In genomic region chr20:47274449-47275108, GRCh38 we compare ENCODE assay signal across 8 cellular contexts.
A peak's percentile ranks its signal among the peaks of the same experiment; 100 is the strongest.
DNase-seq lines count a peak whose midpoint lies in the region; ATAC-seq and TF ChIP-seq lines count a peak whose summit lies in the region.

No MANE protein-coding gene starts in this region.

- no peaks in the 10 kb centered on the region for H3K36me3 Mint-ChIP-seq in activated naive CD8-positive, alpha-beta T cell

- peak overlapping the region; percentile 75 for H3K4me3 Mint-ChIP-seq in activated naive CD8-positive, alpha-beta T cell

- no peak overlapping the region for H3K9ac ChIP-seq in KMS-11

- no peaks in the 10 kb centered on the region for H3K36me3 ChIP-seq in KMS-11 (ENCODE audit: insufficient read depth)

- no peak overlapping the region for H3K4me3 ChIP-seq in KMS-11 (IDR thresholded peaks at IDR 0.05; ENCODE audit: insufficient read depth, low read depth, low read length)

- DNase-seq in Daoy (ENCODE audit: low read depth) = peak; percentile 81
- DNase-seq in left cardiac atrium = no peak
- DNase-seq in smooth muscle cell of the brain vasculature (ENCODE audit: low read depth, low spot score) = peak; percentile 82
- DNase-seq in DMS114 treated with DMSO at 0.1 percent for 48 hours (lab: John Stamatoyannopoulos, UW; ENCODE audit: unreplicated experiment) = no peak
- no peak for DNase-seq in NCI-H2227 (lab: John Stamatoyannopoulos, UW; ENCODE audit: unreplicated experiment)

- peak overlapping the region; percentile 10; the same call in 1 of the 2 replicates for H3K4me2 ChIP-seq in KMS-11

- H3K27ac Mint-ChIP-seq in activated naive CD8-positive, alpha-beta T cell = peak overlapping the region; percentile 98

- H3K4me1 ChIP-seq in KMS-11 (ENCODE audit: low read depth, poor library complexity, severe bottlenecking) = peaks cover 28% of the 10 kb centered on the region

- no peak for TF ChIP-seq CTCF in KMS-11 (conservative IDR thresholded peaks at IDR 0.05; ENCODE audit: low read depth, low read length)

- peak; percentile 72 for ATAC-seq in GM21717 (IDR thresholded peaks at IDR 0.05; ENCODE audit: unreplicated experiment)
- ATAC-seq in left cardiac atrium = peak; percentile 17 to 85

- no peaks in the 10 kb centered on the region for H3K27me3 ChIP-seq in KMS-11 (ENCODE audit: insufficient read depth, low read depth)

- H3K9me3 Mint-ChIP-seq in activated naive CD8-positive, alpha-beta T cell (ENCODE audit: low read depth) = no peaks in the 10 kb centered on the region

- no peaks in the 10 kb centered on the region for H3K27me3 Mint-ChIP-seq in activated naive CD8-positive, alpha-beta T cell

- H4K20me1 ChIP-seq in KMS-11 (ENCODE audit: insufficient read depth) = no peaks in the 10 kb centered on the region

- no peaks in the 10 kb centered on the region for H3K79me2 ChIP-seq in KMS-11 (ENCODE audit: insufficient read depth, low read depth)

- peaks cover 49% of the 10 kb centered on the region for H3K4me1 Mint-ChIP-seq in activated naive CD8-positive, alpha-beta T cell (ENCODE audit: low read depth)

- peak overlapping the region; percentile 30 for H3K27ac ChIP-seq in KMS-11

- H2AFZ ChIP-seq in KMS-11 (ENCODE audit: low read depth) = no peak overlapping the region

- intact Hi-C loops in left cardiac atrium (cut with DNase I) = loop anchor here (5.0 to 10.0 kb wide), 5 partner anchors 38 to 517 kb away; no protein-coding TSS in a partner anchor

Comparison
In these comparisons a context has a peak if more than half of its experiments do, and no peak if none do; other contexts are left out.
1. DNase-seq: peak in Daoy (single experiment) and smooth muscle cell of the brain vasculature (single experiment); none in left cardiac atrium (single experiment), DMS114 treated with DMSO at 0.1 percent for 48 hours (single experiment) and NCI-H2227 (single experiment).